8 cellular contexts compared by ENCODE assay signal in the genomic region with DNA sequence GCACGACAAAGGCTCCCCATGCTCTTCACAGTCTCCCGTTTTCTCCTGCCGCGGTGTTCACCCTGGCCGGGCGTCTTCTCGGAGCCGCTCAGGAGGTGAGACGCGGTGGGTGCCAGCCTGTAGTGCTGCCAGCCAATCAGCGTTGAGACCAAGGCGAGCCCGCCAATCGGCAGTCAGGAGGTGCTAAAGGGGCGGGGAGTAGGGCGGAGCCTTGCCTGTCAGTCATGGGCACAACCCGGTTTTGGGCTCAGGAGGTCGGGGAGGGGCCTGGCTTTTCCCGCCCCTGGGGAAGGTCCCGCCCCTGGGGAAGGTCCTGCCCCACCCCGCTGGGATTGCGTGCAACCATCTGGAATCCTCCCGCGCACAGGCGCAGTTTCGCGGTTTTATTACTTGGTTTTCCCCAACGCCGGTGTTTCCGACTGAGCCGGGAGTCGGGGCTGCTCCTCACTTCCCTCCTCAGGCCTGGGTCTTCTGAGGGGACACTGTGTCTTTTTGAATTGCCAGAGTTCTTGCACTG. TPM values are rescaled to one million over a fixed set of nuclear protein-coding genes. Genes with fewer than 3 reads are reported as not detected.
DNase-seq lines count a peak whose midpoint lies in the region; ATAC-seq and TF ChIP-seq lines count a peak whose summit lies in the region.

TSS of gene PRDM7 (minus strand) at position 92 of the 517 bp plus-strand sequence. CDS start 1,421 bp downstream, outside the sequence.

- H3K27ac Mint-ChIP-seq in dendritic cell treated with granulocyte-macrophage colony-stimulating factor and Interleukin-4, amounts not matched to agents 40 ng/mL and 50 ng/mL, for 4 days = peak within 1 kb of the TSS; percentile 88

- DNase-seq in AG08395 (ENCODE audit: low spot score) (peak; percentile 95), NCI-H524 (lab: John Stamatoyannopoulos, UW) (peak; percentile 99), left lung (peak; percentile 93 to 99)
- DNase-seq in activated CD4-positive, alpha-beta T cell treated with anti-CD3 and anti-CD28 coated beads, Interleukin-2, amount 50 U/mL, for 1 hour = peak; percentile 94
- DNase-seq in stimulated activated CD4-positive, alpha-beta T cell treated with anti-CD3 and anti-CD28 coated beads, Interleukin-1b, Interleukin-23, amount 100 ng/mL, for 48 hours = peak; percentile 98

- TF ChIP-seq CTCF in left lung (IDR thresholded peaks at IDR 0.05) = no peak

- H3K9me3 ChIP-seq in left lung = no peaks in the 10 kb centered on the region

- peaks cover 7 to 33% of the 10 kb centered on the region in 2 donors for H3K27me3 ChIP-seq in left lung

- H3K9me3 Mint-ChIP-seq in dendritic cell treated with granulocyte-macrophage colony-stimulating factor and Interleukin-4, amounts not matched to agents 40 ng/mL and 50 ng/mL, for 4 days = no peaks in the 10 kb centered on the region

- H3K36me3 Mint-ChIP-seq in dendritic cell treated with granulocyte-macrophage colony-stimulating factor and Interleukin-4, amounts not matched to agents 40 ng/mL and 50 ng/mL, for 4 days (ENCODE audit: low read depth) = no peaks in the 10 kb centered on the region

- peak within 1 kb of the TSS; percentile 73 for H3K4me3 Mint-ChIP-seq in dendritic cell treated with granulocyte-macrophage colony-stimulating factor and Interleukin-4, amounts not matched to agents 40 ng/mL and 50 ng/mL, for 4 days

- ATAC-seq in GM19035 (IDR thresholded peaks at IDR 0.05; ENCODE audit: unreplicated experiment) = peak; percentile 68
- peak; percentile 91 for ATAC-seq in HG03354 (IDR thresholded peaks at IDR 0.05; ENCODE audit: poor library complexity, severe bottlenecking, unreplicated experiment)
- peak; percentile 93 for ATAC-seq in left lung

- H3K4me1 ChIP-seq in left lung = peaks cover 0 to 21% of the 10 kb centered on the region in 2 donors

- peak within 1 kb of the TSS in 1 of 2 donors; percentile 43 for H3K4me3 ChIP-seq in left lung

- H3K27me3 Mint-ChIP-seq in dendritic cell treated with granulocyte-macrophage colony-stimulating factor and Interleukin-4, amounts not matched to agents 40 ng/mL and 50 ng/mL, for 4 days = peaks cover 11% of the 10 kb centered on the region

- H3K4me1 Mint-ChIP-seq in dendritic cell treated with granulocyte-macrophage colony-stimulating factor and Interleukin-4, amounts not matched to agents 40 ng/mL and 50 ng/mL, for 4 days (ENCODE audit: low read depth) = peaks cover 30% of the 10 kb centered on the region

- no peaks in the 10 kb centered on the region for H3K36me3 ChIP-seq in left lung

- peak within 1 kb of the TSS in 1 of 2 donors; percentile 57 for H3K27ac ChIP-seq in left lung

- intact Hi-C loops in dendritic cell treated with granulocyte-macrophage colony-stimulating factor and Interleukin-4, amounts not matched to agents 40 ng/mL and 50 ng/mL, for 4 days (cut with micrococcal nuclease) = no loop called here
- intact Hi-C loops in left lung (cut with DNase I) = no loop called here

RNA-seq across cellular contexts. Expression of gene PRDM7, which starts in this region (rescaled TPM):
- not detected for total RNA-seq in left lung

Comparison
In these comparisons a context has a peak if more than half of its experiments do, and no peak if none do; other contexts are left out.
1. Peak in DNase-seq and ATAC-seq in left lung; RNA of the gene not detected or under 1 TPM.